Comparison of ENCODE assay signal across 8 cellular contexts in genomic region chr19:18001837-18002345, GRCh38. TPM values are rescaled to one million over a fixed set of nuclear protein-coding genes. Genes with fewer than 3 reads are reported as not detected.
A peak's percentile ranks its signal among the peaks of the same experiment; 100 is the strongest.
DNase-seq lines count a peak whose midpoint lies in the region; ATAC-seq and TF ChIP-seq lines count a peak whose summit lies in the region.

No MANE protein-coding gene starts in this region.

- H3K9me3 ChIP-seq in T-helper 17 cell (ENCODE audit: control insufficient read depth, low read length, poor library complexity, severe bottlenecking) (no peaks in the 10 kb centered on the region), skeletal muscle satellite cell (replicated peaks; ENCODE audit: low read length) (no peaks in the 10 kb centered on the region)

- DNase-seq in T-helper 17 cell: no peak
- DNase-seq in foreskin fibroblast: no peak
- DNase-seq in NCI-H1105 treated with DMSO at 0.1 percent for 48 hours (lab: John Stamatoyannopoulos, UW): no peak
- no peak for DNase-seq in NCI-H2081 (lab: John Stamatoyannopoulos, UW)
- DNase-seq in KBM-7: no peak

- no peaks in the 10 kb centered on the region for H3K27me3 ChIP-seq in skeletal muscle satellite cell (ENCODE audit: control insufficient read depth, insufficient read depth, low read length)

- peak overlapping the region; percentile 99 for H3K27ac Mint-ChIP-seq in T-helper 17 cell

- H3K4me2 ChIP-seq in skeletal muscle satellite cell (ENCODE audit: low read length): peak overlapping the region; percentile 89

- peaks cover 40% of the 10 kb centered on the region for H3K4me1 ChIP-seq in skeletal muscle satellite cell (ENCODE audit: control insufficient read depth, insufficient read depth, low read length)

- H3K4me3 Mint-ChIP-seq in T-helper 17 cell: peak overlapping the region; percentile 94

- peaks cover 24% of the 10 kb centered on the region for H3K4me1 Mint-ChIP-seq in T-helper 17 cell

- H3K9ac ChIP-seq in skeletal muscle satellite cell (ENCODE audit: low read depth, low read length): peak overlapping the region; percentile 88

- no peak for TF ChIP-seq CTCF in foreskin fibroblast (IDR thresholded peaks at IDR 0.05; ENCODE audit: low read depth, low read length)

- H3K4me3 ChIP-seq in foreskin fibroblast (ENCODE audit: low read depth in 1 of 2, low read length in 2 of 2): peak overlapping the region; percentile 67 to 73
- H3K4me3 ChIP-seq in skeletal muscle satellite cell (ENCODE audit: low read length): peak overlapping the region; percentile 83

- H3K36me3 Mint-ChIP-seq in T-helper 17 cell (ENCODE audit: low read depth): peaks cover 2% of the 10 kb centered on the region

- peaks cover 5% of the 10 kb centered on the region for H3K36me3 ChIP-seq in skeletal muscle satellite cell (ENCODE audit: insufficient read depth, low read length)

- peak; percentile 6 for ATAC-seq in GM21381 (IDR thresholded peaks at IDR 0.05; ENCODE audit: unreplicated experiment)
- no peak for ATAC-seq in T-helper 17 cell
- no peak for ATAC-seq in HG03045 (IDR thresholded peaks at IDR 0.05; ENCODE audit: unreplicated experiment)

- in situ Hi-C loops in KBM-7 (cut with MboI; ENCODE audit: low pct_unique_long_range_greater_than_20kb, low sequenced_read_pairs): no loop called here

- no peaks in the 10 kb centered on the region for H3K27me3 Mint-ChIP-seq in T-helper 17 cell

RNA-seq across cellular contexts. Expression of gene ARRDC2, which starts 6.1 kb away (rescaled TPM):
- 100 to 1,000 TPM; 165 to 166 TPM for total RNA-seq in T-helper 17 cell
- total RNA-seq in skeletal muscle satellite cell (2012; rRNA removed): 12.7 and 15.2 TPM in 2 replicates

RNA-seq across cellular contexts. Expression of gene KCNN1, which starts 35.0 kb away (rescaled TPM):
- total RNA-seq in T-helper 17 cell: not detected
- 0.44 TPM in 1 of 2 replicates, not detected in the other for total RNA-seq in skeletal muscle satellite cell (2012; rRNA removed)
